ENCODE assay signal across 14 cellular contexts in the genomic region with DNA sequence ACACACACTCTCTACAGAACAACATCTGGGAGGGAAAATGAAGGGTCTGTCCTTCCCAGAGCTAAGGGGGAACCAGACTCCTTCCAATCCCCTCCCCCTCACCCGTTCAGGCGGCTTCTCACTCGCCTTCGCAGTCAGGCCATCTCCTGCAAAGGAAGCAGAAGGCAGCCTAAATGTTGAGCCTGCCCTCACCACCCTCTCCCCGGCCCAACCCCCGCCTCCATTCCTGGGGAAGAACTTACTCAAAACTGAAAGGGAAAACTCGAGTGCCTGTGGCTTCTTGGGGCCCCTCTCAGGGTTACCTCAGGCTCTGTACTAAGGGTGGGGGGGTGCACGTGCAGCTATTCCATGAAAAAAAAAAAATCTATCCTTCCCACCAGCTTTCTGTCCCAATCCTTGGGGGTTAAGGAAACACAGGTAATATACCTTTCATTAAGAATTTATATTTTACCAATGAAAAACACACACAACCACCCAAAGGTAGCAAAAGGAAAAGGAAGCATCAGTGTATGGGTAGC. TPM values are rescaled to one million over a fixed set of nuclear protein-coding genes. Genes with fewer than 3 reads are reported as not detected.
A peak's percentile ranks its signal among the peaks of the same experiment; 100 is the strongest.
DNase-seq lines count a peak whose midpoint lies in the region; ATAC-seq, FAIRE-seq and TF ChIP-seq lines count a peak whose summit lies in the region.
"Had no signal": no experiment of that assay in that cellular context is flagged by ENCODE, and none has a peak within 500 bp of the region (broad histone marks: within the 10 kb centered on the region; RNA-seq: fewer than 3 reads in every experiment).

No MANE protein-coding gene starts in this region.

- H2AFZ ChIP-seq in Loucy (ENCODE audit: low read length): no peak overlapping the region

- H3K4me1 Mint-ChIP-seq in CD4-positive, CD25-positive, alpha-beta regulatory T cell: peaks cover 0 to 33% (median 17%) of the 10 kb centered on the region in 4 donors
- peaks cover 32% of the 10 kb centered on the region for H3K4me1 Mint-ChIP-seq in activated naive CD8-positive, alpha-beta T cell treated with anti-CD3 and anti-CD28 coated beads, Interleukin-2, amount 50 U/mL, for 24 hours
- H3K4me1 Mint-ChIP-seq in osteocyte (ENCODE audit: unreplicated experiment): peaks cover 15% of the 10 kb centered on the region

- no peaks in the 10 kb centered on the region for H3K9me2 ChIP-seq in Loucy (replicated peaks; ENCODE audit: low read depth, low read length)

- TF ChIP-seq CTCF in Loucy (conservative IDR thresholded peaks at IDR 0.05; ENCODE audit: low read length) (no peak), osteocyte (IDR thresholded peaks at IDR 0.05) (no peak), D721Med (IDR thresholded peaks at IDR 0.05; ENCODE audit: insufficient read depth, missing control alignments) (no peak)

- peak overlapping the region; percentile 98 for H3K4me2 ChIP-seq in Loucy (ENCODE audit: low read depth, low read length, poor library complexity, severe bottlenecking)

- H3K9me3 Mint-ChIP-seq in CD4-positive, CD25-positive, alpha-beta regulatory T cell: no peaks in the 10 kb centered on the region
- H3K9me3 Mint-ChIP-seq in activated naive CD8-positive, alpha-beta T cell treated with anti-CD3 and anti-CD28 coated beads, Interleukin-2, amount 50 U/mL, for 24 hours: no peaks in the 10 kb centered on the region
- peaks cover 5% of the 10 kb centered on the region for H3K9me3 Mint-ChIP-seq in osteocyte (ENCODE audit: unreplicated experiment)

- H3K4me3 ChIP-seq in CD4-positive, CD25-positive, alpha-beta regulatory T cell (ENCODE audit: low read depth, low read length): no peak overlapping the region
- peak overlapping the region; percentile 91 for H3K4me3 ChIP-seq in Loucy (ENCODE audit: low read length, poor library complexity, severe bottlenecking)
- H3K4me3 ChIP-seq: upper lobe of left lung had no signal

- H3K4me1 ChIP-seq in CD4-positive, CD25-positive, alpha-beta regulatory T cell (ENCODE audit: control insufficient read depth, insufficient read depth, low read length, poor library complexity, severe bottlenecking): peaks cover 22% of the 10 kb centered on the region
- H3K4me1 ChIP-seq in Loucy (ENCODE audit: insufficient read depth, low read length, poor library complexity, severe bottlenecking): peaks cover 21% of the 10 kb centered on the region

- FAIRE-seq in D721Med (lab: Jason Lieb, UNC): no peak

- no peak for DNase-seq in CD4-positive, CD25-positive, alpha-beta regulatory T cell
- DNase-seq in activated naive CD8-positive, alpha-beta T cell treated with anti-CD3 and anti-CD28 coated beads, Interleukin-2, amount 50 U/mL, for 24 hours: peak; percentile 34
- DNase-seq in osteocyte (ENCODE audit: extremely low spot score, unreplicated experiment): no peak
- DNase-seq in D721Med (ENCODE audit: insufficient read length, low spot score): no peak
- no peak for DNase-seq in caudate nucleus (lab: John Stamatoyannopoulos, UW)
- no peak for DNase-seq in HPDE6-E6E7 (ENCODE audit: extremely low spot score)
- DNase-seq: cerebellar nuclear complex, DMS 273 treated with DMSO at 0.1 percent for 48 hours, GOT3, midbrain, NCI-H2029 treated with DMSO at 0.1 percent for 48 hours, upper lobe of left lung had no signal

- no peaks in the 10 kb centered on the region for H3K9me3 ChIP-seq in CD4-positive, CD25-positive, alpha-beta regulatory T cell (ENCODE audit: control insufficient read depth in 2 of 2, low read length in 2 of 2)
- no peaks in the 10 kb centered on the region for H3K9me3 ChIP-seq in Loucy (ENCODE audit: insufficient read depth, low read depth, low read length)
- H3K9me3 ChIP-seq: upper lobe of left lung had no signal

- peaks cover 16% of the 10 kb centered on the region for H4K20me1 ChIP-seq in Loucy (ENCODE audit: insufficient read depth, low read length, poor library complexity, severe bottlenecking)

- H3K9ac ChIP-seq in Loucy (ENCODE audit: low read depth, low read length, poor library complexity, severe bottlenecking): peak overlapping the region; percentile 99

- H3K79me2 ChIP-seq in Loucy (ENCODE audit: insufficient read depth, low read length): peaks cover 42% of the 10 kb centered on the region

- H3K36me3 Mint-ChIP-seq in CD4-positive, CD25-positive, alpha-beta regulatory T cell: peaks cover 4% of the 10 kb centered on the region
- H3K36me3 Mint-ChIP-seq in activated naive CD8-positive, alpha-beta T cell treated with anti-CD3 and anti-CD28 coated beads, Interleukin-2, amount 50 U/mL, for 24 hours (ENCODE audit: low read depth): peaks cover 13% of the 10 kb centered on the region
- H3K36me3 Mint-ChIP-seq in osteocyte (ENCODE audit: unreplicated experiment): peaks cover 5% of the 10 kb centered on the region

- H3K4me3 Mint-ChIP-seq in CD4-positive, CD25-positive, alpha-beta regulatory T cell: peak overlapping the region in 3 of 4 donors; percentile 72 to 91 (median 90)
- peak overlapping the region; percentile 88 for H3K4me3 Mint-ChIP-seq in activated naive CD8-positive, alpha-beta T cell treated with anti-CD3 and anti-CD28 coated beads, Interleukin-2, amount 50 U/mL, for 24 hours
- H3K4me3 Mint-ChIP-seq in osteocyte (ENCODE audit: unreplicated experiment): peak overlapping the region; percentile 26

- no peak overlapping the region for H3K27ac Mint-ChIP-seq in CD4-positive, CD25-positive, alpha-beta regulatory T cell
- peak overlapping the region; percentile 84 for H3K27ac Mint-ChIP-seq in activated naive CD8-positive, alpha-beta T cell treated with anti-CD3 and anti-CD28 coated beads, Interleukin-2, amount 50 U/mL, for 24 hours
- H3K27ac Mint-ChIP-seq in osteocyte (ENCODE audit: unreplicated experiment): no peak overlapping the region

- H3K36me3 ChIP-seq in CD4-positive, CD25-positive, alpha-beta regulatory T cell (ENCODE audit: control insufficient read depth, insufficient read depth, low read length): peaks cover 15% of the 10 kb centered on the region
- H3K36me3 ChIP-seq in Loucy (ENCODE audit: insufficient read depth, low read length): peaks cover 33% of the 10 kb centered on the region; the same call in 1 of the 2 replicates

- no peaks in the 10 kb centered on the region for H3F3A ChIP-seq in Loucy (ENCODE audit: low read depth)

- H3K27me3 ChIP-seq in CD4-positive, CD25-positive, alpha-beta regulatory T cell (ENCODE audit: control insufficient read depth, insufficient read depth, low read length): no peaks in the 10 kb centered on the region
- no peaks in the 10 kb centered on the region for H3K27me3 ChIP-seq in Loucy (ENCODE audit: insufficient read depth, low read length, poor library complexity, severe bottlenecking)

- H3K27me3 Mint-ChIP-seq in CD4-positive, CD25-positive, alpha-beta regulatory T cell: no peaks in the 10 kb centered on the region
- no peaks in the 10 kb centered on the region for H3K27me3 Mint-ChIP-seq in activated naive CD8-positive, alpha-beta T cell treated with anti-CD3 and anti-CD28 coated beads, Interleukin-2, amount 50 U/mL, for 24 hours
- H3K27me3 Mint-ChIP-seq in osteocyte (ENCODE audit: unreplicated experiment): no peaks in the 10 kb centered on the region

- no peak for ATAC-seq in CD4-positive, CD25-positive, alpha-beta regulatory T cell (ENCODE audit: low read depth in 2 of 2)
- ATAC-seq in activated naive CD8-positive, alpha-beta T cell treated with anti-CD3 and anti-CD28 coated beads, Interleukin-2, amount 50 U/mL, for 24 hours: peak; percentile 20
- no peak for ATAC-seq in HG02970 (IDR thresholded peaks at IDR 0.05; ENCODE audit: low FRiP score, unreplicated experiment)

- no peak overlapping the region for H3K27ac ChIP-seq in CD4-positive, CD25-positive, alpha-beta regulatory T cell (ENCODE audit: insufficient read depth, low read length, poor library complexity, severe bottlenecking)
- H3K27ac ChIP-seq in caudate nucleus (ENCODE audit: low read depth, low read length): no peak overlapping the region
- H3K27ac ChIP-seq: upper lobe of left lung had no signal

RNA-seq across cellular contexts. Expression of gene ZMYM3, which starts 2.4 kb away (rescaled TPM):
- total RNA-seq in CD4-positive, CD25-positive, alpha-beta regulatory T cell: 19.5 TPM
- polyA plus RNA-seq in CD4-positive, CD25-positive, alpha-beta regulatory T cell: 1 to 10 TPM; 4.9 to 7.3 (median 6.3) TPM
- total RNA-seq in osteocyte: 34.2 and 39.2 TPM in 2 replicates

RNA-seq across cellular contexts. Expression of gene GJB1, which starts 28.5 kb away (rescaled TPM):
- total RNA-seq in CD4-positive, CD25-positive, alpha-beta regulatory T cell: not detected
- not detected for polyA plus RNA-seq in CD4-positive, CD25-positive, alpha-beta regulatory T cell
- not detected in 2 replicates for total RNA-seq in osteocyte

RNA-seq across cellular contexts. Expression of gene NONO, which starts 31.9 kb away (rescaled TPM):
- total RNA-seq in CD4-positive, CD25-positive, alpha-beta regulatory T cell: 388 TPM
- polyA plus RNA-seq in CD4-positive, CD25-positive, alpha-beta regulatory T cell: 100 to 1,000 TPM; 171 to 182 (median 177) TPM
- total RNA-seq in osteocyte: 465 and 499 TPM in 2 replicates

RNA-seq across cellular contexts. Expression of gene ITGB1BP2, which starts 50.0 kb away (rescaled TPM):
- total RNA-seq in CD4-positive, CD25-positive, alpha-beta regulatory T cell: 1.4 TPM
- not detected for polyA plus RNA-seq in CD4-positive, CD25-positive, alpha-beta regulatory T cell
- 1.7 and 2.1 TPM in 2 replicates for total RNA-seq in osteocyte

Comparison
In these comparisons a context has a peak if more than half of its experiments do, and no peak if none do; other contexts are left out.
1. H3K4me3 Mint-ChIP-seq: peak in every context shown above with its lines; median percentile 90 in CD4-positive, CD25-positive, alpha-beta regulatory T cell; 88 in activated naive CD8-positive, alpha-beta T cell treated with anti-CD3 and anti-CD28 coated beads, Interleukin-2, amount 50 U/mL, for 24 hours; 26 in osteocyte.